9 cellular contexts compared by ENCODE assay signal in genomic region chr2:188983427-188984101, GRCh38. TPM values are rescaled to one million over a fixed set of nuclear protein-coding genes. Genes with fewer than 3 reads are reported as not detected.
A peak's percentile ranks its signal among the peaks of the same experiment; 100 is the strongest.
DNase-seq lines count a peak whose midpoint lies in the region; ATAC-seq and TF ChIP-seq lines count a peak whose summit lies in the region.
"Had no signal": no experiment of that assay in that cellular context is flagged by ENCODE, and none has a peak within 500 bp of the region (broad histone marks: within the 10 kb centered on the region; RNA-seq: fewer than 3 reads in every experiment).

No MANE protein-coding gene starts in this region.

- H3K4me3 Mint-ChIP-seq in CD4-positive, alpha-beta T cell: no peak overlapping the region

- no peak overlapping the region for H3K18ac ChIP-seq in mesendoderm (ENCODE audit: low read length)

- no peaks in the 10 kb centered on the region for H3K79me2 ChIP-seq in mammary epithelial cell (ENCODE audit: insufficient read depth, low read length)
- no peaks in the 10 kb centered on the region for H3K79me2 ChIP-seq in mesendoderm (ENCODE audit: control insufficient read depth, insufficient read depth, low read length)

- no peak overlapping the region for H3K9ac ChIP-seq in mammary epithelial cell (ENCODE audit: insufficient read depth, low read length)
- no peak overlapping the region for H3K9ac ChIP-seq in mesendoderm (ENCODE audit: low read length)

- peak; percentile 21 for DNase-seq in AG08395 (ENCODE audit: low spot score)
- peak; percentile 28 for DNase-seq in HT-29 (ENCODE audit: low spot score)
- DNase-seq in mammary epithelial cell: no peak
- peak; percentile 41 for DNase-seq in mesendoderm
- DNase-seq in islet precursor cell: no peak
- DNase-seq in CD4-positive, alpha-beta T cell: no peak
- DNase-seq in T-helper 2 cell: no peak
- DNase-seq: NCI-H226 had no signal

- dilution Hi-C loops in mammary epithelial cell (cut with HindIII; ENCODE audit: low sequenced_read_pairs): no loop called here

- no peak overlapping the region for H4K5ac ChIP-seq in mesendoderm (ENCODE audit: low read length)

- H3K79me1 ChIP-seq in mesendoderm (ENCODE audit: low read length): no peaks in the 10 kb centered on the region

- no peak overlapping the region for H2AFZ ChIP-seq in mammary epithelial cell (ENCODE audit: low read depth, low read length)

- H3K4me3 ChIP-seq in mammary epithelial cell (replicated peaks in 1 of 3; ENCODE audit: insufficient read depth in 1 of 3, low read depth in 2 of 3, low read length in 3 of 3): no peak overlapping the region
- no peak overlapping the region for H3K4me3 ChIP-seq in mesendoderm (ENCODE audit: low read length)

- no peak overlapping the region for H3K56ac ChIP-seq in mesendoderm (ENCODE audit: low read length)

- no peaks in the 10 kb centered on the region for H3K9me3 Mint-ChIP-seq in CD4-positive, alpha-beta T cell

- H2BK15ac ChIP-seq in mesendoderm (replicated peaks; ENCODE audit: low read depth): no peak overlapping the region

- H3K4me2 ChIP-seq in mammary epithelial cell (ENCODE audit: insufficient read depth, low read depth, low read length): no peak overlapping the region
- H3K4me2 ChIP-seq in mesendoderm (ENCODE audit: low read length): no peak overlapping the region

- no peak overlapping the region for H2AK5ac ChIP-seq in mesendoderm (ENCODE audit: low read length)

- no peaks in the 10 kb centered on the region for H3K27me3 ChIP-seq in mammary epithelial cell (ENCODE audit: insufficient read depth, low read length)
- H3K27me3 ChIP-seq in mesendoderm (ENCODE audit: insufficient read depth, low read length, poor library complexity): no peaks in the 10 kb centered on the region
- no peaks in the 10 kb centered on the region for H3K27me3 ChIP-seq in CD4-positive, alpha-beta T cell (ENCODE audit: control insufficient read depth, insufficient read depth, low read length)

- no peaks in the 10 kb centered on the region for H4K20me1 ChIP-seq in mammary epithelial cell (ENCODE audit: insufficient read depth, low read length)

- H2BK120ac ChIP-seq in mesendoderm (ENCODE audit: low read depth, low read length): no peak overlapping the region

- BruUV-seq in mammary epithelial cell (replicated peaks; lab: Mats Ljungman, UMichigan): no TSS peak

- in situ Hi-C loops in mammary epithelial cell (cut with MboI; ENCODE audit: low sequenced_read_pairs in 2 of 2): loop anchor here in 1 of 2 donors (10.0 kb wide), 1 partner anchor 459 kb away; no protein-coding TSS in a partner anchor

- H3K36me3 ChIP-seq in mammary epithelial cell (ENCODE audit: insufficient read depth, low read length) (no peaks in the 10 kb centered on the region), mesendoderm (ENCODE audit: control insufficient read depth, insufficient read depth, low read length) (no peaks in the 10 kb centered on the region)

- peaks cover 4% of the 10 kb centered on the region for H3K4me1 Mint-ChIP-seq in CD4-positive, alpha-beta T cell (ENCODE audit: low read depth)

- no peak overlapping the region for H4K8ac ChIP-seq in mesendoderm (ENCODE audit: low read depth, low read length)

- H3K4me1 ChIP-seq in mammary epithelial cell (ENCODE audit: insufficient read depth, low read length): no peaks in the 10 kb centered on the region
- H3K4me1 ChIP-seq in mesendoderm (ENCODE audit: control insufficient read depth, low read depth, low read length): no peaks in the 10 kb centered on the region

- CTCF ChIA-PET in mammary epithelial cell (lab: Charles Lee; ENCODE audit: low non-redundant PET): interaction anchor here (0.6 kb wide), 1 partner anchor 218 kb away, joined by 4 read pairs; no protein-coding TSS in a partner anchor
- CTCF ChIA-PET in CD4-positive, alpha-beta T cell (lab: Charles Lee): no interaction called here

- H2BK5ac ChIP-seq in mesendoderm (ENCODE audit: low read length): no peak overlapping the region

- 85% methylated on average over 3 of the region's 4 CpGs for WGBS in mammary epithelial cell (ENCODE audit: low coverage, missing lambda C conversion rate)
- no CpG with 5 or more reads among the region's 4 CpGs for WGBS in mesendoderm (ENCODE audit: extremely low coverage, insufficient coverage, low lambda C conversion rate)

- no peaks in the 10 kb centered on the region for H3K27me3 Mint-ChIP-seq in CD4-positive, alpha-beta T cell

- H3K9me3 ChIP-seq in mammary epithelial cell (replicated peaks; ENCODE audit: insufficient read depth, low read length): no peaks in the 10 kb centered on the region
- H3K9me3 ChIP-seq in CD4-positive, alpha-beta T cell (ENCODE audit: control insufficient read depth, low read length): no peaks in the 10 kb centered on the region

- no peak overlapping the region for H3K27ac Mint-ChIP-seq in CD4-positive, alpha-beta T cell

- no peak overlapping the region for H3K23ac ChIP-seq in mesendoderm (ENCODE audit: low read length)

- H3K36me3 Mint-ChIP-seq in CD4-positive, alpha-beta T cell (ENCODE audit: low read depth): no peaks in the 10 kb centered on the region

- H3K27ac ChIP-seq in mammary epithelial cell (ENCODE audit: insufficient read depth, low read depth, low read length) (no peak overlapping the region), mesendoderm (ENCODE audit: low read depth, low read length) (no peak overlapping the region)
- H3K27ac ChIP-seq in CD4-positive, alpha-beta T cell (ENCODE audit: low read depth, low read length): no peak overlapping the region

- TF ChIP-seq CTCF in mammary epithelial cell (conservative IDR thresholded peaks at IDR 0.05 in 1 of 2, IDR thresholded peaks at IDR 0.05 in 1 of 2; ENCODE audit: extremely low read depth in 1 of 2, insufficient read depth in 1 of 2, low read depth in 1 of 2, low read length in 2 of 2): peak; percentile 36 to 39
- no peak for TF ChIP-seq CTCF in CD4-positive, alpha-beta T cell (IDR thresholded peaks at IDR 0.05)

- H3K4ac ChIP-seq in mesendoderm (ENCODE audit: low read depth, low read length): no peak overlapping the region

- POLR2A ChIA-PET in CD4-positive, alpha-beta T cell (lab: Charles Lee): no interaction called here

- ATAC-seq in CD4-positive, alpha-beta T cell (ENCODE audit: poor library complexity): no peak
- ATAC-seq in GM21576 (IDR thresholded peaks at IDR 0.05; ENCODE audit: unreplicated experiment): no peak

- intact Hi-C loops in mammary epithelial cell (cut with micrococcal nuclease): loop anchor here (1.0 to 5.0 kb wide), 4 partner anchors 219 to 459 kb away; no protein-coding TSS in a partner anchor
- intact Hi-C loops in CD4-positive, alpha-beta T cell (cut with DNase I, micrococcal nuclease): no loop called here

RNA-seq across cellular contexts. Expression of gene COL3A1, which starts 9.4 kb away (rescaled TPM):
- not detected in 2 replicates for total RNA-seq in HT-29 (2014; rRNA removed; shearing (Covaris generic))
- 1 to 10 TPM in 1 of 2 donors, not detected in 1; 3.8 TPM for total RNA-seq in mammary epithelial cell
- 0.03 TPM for polyA plus RNA-seq in mammary epithelial cell
- not detected for polyA minus RNA-seq in mammary epithelial cell
- polyA plus RNA-seq in mesendoderm (2013, experiment 1 of 2): 0.03 TPM
- polyA plus RNA-seq in mesendoderm (2013, experiment 2 of 2): 0.03 TPM
- not detected for total RNA-seq in CD4-positive, alpha-beta T cell

Comparison
In these comparisons a context has a peak if more than half of its experiments do, and no peak if none do; other contexts are left out.
1. DNase-seq: peak in AG08395 (single experiment), HT-29 (single experiment) and mesendoderm (single experiment); none in mammary epithelial cell (single experiment), islet precursor cell (single experiment), CD4-positive, alpha-beta T cell (0 of 10) and T-helper 2 cell (0 of 5).